17 cellular contexts compared by ENCODE assay signal in genomic region chr3:45528429-45528828, GRCh38.
DNase-seq lines count a peak whose midpoint lies in the region; ATAC-seq and TF ChIP-seq lines count a peak whose summit lies in the region.
"Had no signal": no experiment of that assay in that cellular context is flagged by ENCODE, and none has a peak within 500 bp of the region (broad histone marks: within the 10 kb centered on the region; RNA-seq: fewer than 3 reads in every experiment).

No MANE protein-coding gene starts in this region.

- no peaks in the 10 kb centered on the region for H3K9me2 ChIP-seq in SK-N-SH

- H3K9me3 Mint-ChIP-seq in activated CD8-positive, alpha-beta T cell treated with anti-CD3 and anti-CD28 coated beads for 36 hours, result no peaks in the 10 kb centered on the region
- H3K9me3 Mint-ChIP-seq in activated CD8-positive, alpha-beta T cell treated with anti-CD3 and anti-CD28 coated beads, Interleukin-2, amount 10 ng/mL, durations not matched to agents 7 days and 5 days (ENCODE audit: insufficient read depth), result no peaks in the 10 kb centered on the region
- H3K9me3 Mint-ChIP-seq: central memory CD8-positive, alpha-beta T cell; naive thymus-derived CD8-positive, alpha-beta T cell had no signal

- no peak for TF ChIP-seq CTCF in activated CD8-positive, alpha-beta T cell treated with anti-CD3 and anti-CD28 coated beads for 36 hours (IDR thresholded peaks at IDR 0.05)
- TF ChIP-seq CTCF in SK-N-SH (IDR thresholded peaks at IDR 0.05) (no peak), choroid plexus epithelial cell (conservative IDR thresholded peaks at IDR 0.05; ENCODE audit: low read depth, low read length) (no peak)

- no peaks in the 10 kb centered on the region for H3K27me3 ChIP-seq in SK-N-SH (ENCODE audit: insufficient read depth)
- H3K27me3 ChIP-seq: SJSA1 had no signal

- whole genome bisulfite sequencing in SK-N-SH (ENCODE audit: low lambda C conversion rate), result 21% methylated on average over 1 of the region's 1 CpG

- H3K4me3 Mint-ChIP-seq in activated CD8-positive, alpha-beta T cell treated with anti-CD3 and anti-CD28 coated beads for 36 hours, result no peak overlapping the region
- H3K4me3 Mint-ChIP-seq in activated CD8-positive, alpha-beta T cell treated with anti-CD3 and anti-CD28 coated beads, Interleukin-2, amount 10 ng/mL, durations not matched to agents 7 days and 5 days, result no peak overlapping the region
- H3K4me3 Mint-ChIP-seq: central memory CD8-positive, alpha-beta T cell; naive thymus-derived CD8-positive, alpha-beta T cell had no signal

- TF ChIP-seq RAD21 in SK-N-SH (IDR thresholded peaks at IDR 0.05; ENCODE audit: low read length), result no peak

- 0 out of 4 replicates have a peak, but pooled peaks cover 0 to 11% of the 10 kb centered on the region in 2 experiments for H3K4me1 ChIP-seq in SK-N-SH (ENCODE audit: control insufficient read depth in 1 of 2, insufficient read depth in 2 of 2, low read depth in 1 of 2, low read length in 1 of 2)

- POLR2A ChIA-PET in activated CD8-positive, alpha-beta T cell treated with anti-CD3 and anti-CD28 coated beads for 36 hours (lab: Charles Lee), result no interaction called here
- POLR2A ChIA-PET in activated CD8-positive, alpha-beta T cell treated with anti-CD3 and anti-CD28 coated beads, Interleukin-2, amount 10 ng/mL, durations not matched to agents 7 days and 5 days (lab: Charles Lee), result no interaction called here
- POLR2A ChIA-PET in SK-N-SH (lab: Yijun Ruan, JAX), result no interaction called here

- no peaks in the 10 kb centered on the region for H3K9me3 ChIP-seq in SK-N-SH
- H3K9me3 ChIP-seq: SJSA1 had no signal

- peaks cover 15% of the 10 kb centered on the region for H3K4me1 Mint-ChIP-seq in activated CD8-positive, alpha-beta T cell treated with anti-CD3 and anti-CD28 coated beads for 36 hours (ENCODE audit: low read depth)
- no peaks in the 10 kb centered on the region for H3K4me1 Mint-ChIP-seq in activated CD8-positive, alpha-beta T cell treated with anti-CD3 and anti-CD28 coated beads, Interleukin-2, amount 10 ng/mL, durations not matched to agents 7 days and 5 days (ENCODE audit: low read depth)
- H3K4me1 Mint-ChIP-seq: central memory CD8-positive, alpha-beta T cell had no signal

- CTCF ChIA-PET in activated CD8-positive, alpha-beta T cell treated with anti-CD3 and anti-CD28 coated beads for 36 hours (lab: Charles Lee), result interaction anchor here (1.8 kb wide), 1 partner anchor 128 kb away, joined by 4 read pairs; no protein-coding TSS in a partner anchor
- CTCF ChIA-PET in activated CD8-positive, alpha-beta T cell treated with anti-CD3 and anti-CD28 coated beads, Interleukin-2, amount 10 ng/mL, durations not matched to agents 7 days and 5 days (lab: Charles Lee), result interaction anchor here (1.2 to 1.9 kb wide), 3 partner anchors 128 to 487 kb away, joined by 3 to 4 read pairs (median 3); no protein-coding TSS in a partner anchor
- CTCF ChIA-PET in SK-N-SH (lab: Yijun Ruan, JAX), result interaction anchor here (0.7 to 2.2 kb wide), 3 partner anchors 17 to 400 kb away, joined by 3 to 7 read pairs (median 3); no protein-coding TSS in a partner anchor

- peak overlapping the region in 1 of 2 experiments; percentile 84; a peak in 2 of 4 replicates for H3K27ac ChIP-seq in SK-N-SH (ENCODE audit: low read depth in 2 of 2, low read length in 1 of 2)
- H3K27ac ChIP-seq: epithelial cell of prostate, SJSA1 had no signal

- H4K20me1 ChIP-seq in SK-N-SH (ENCODE audit: insufficient read depth), result no peaks in the 10 kb centered on the region

- 0 out of 2 replicates have a peak overlapping the region, but pooled peaks have one; percentile 13 for H3K4me2 ChIP-seq in SK-N-SH

- peak overlapping the region; percentile 7; the same call in 1 of the 2 replicates for H3K9ac ChIP-seq in SK-N-SH

- DNase-seq in activated CD8-positive, alpha-beta T cell treated with anti-CD3 and anti-CD28 coated beads for 36 hours, result peak; percentile 50
- no peak for DNase-seq in activated CD8-positive, alpha-beta T cell treated with anti-CD3 and anti-CD28 coated beads, Interleukin-2, amount 10 ng/mL, durations not matched to agents 7 days and 5 days
- no peak for DNase-seq in SK-N-SH
- peak; percentile 35 for DNase-seq in choroid plexus epithelial cell (ENCODE audit: low read depth)
- DNase-seq in stimulated activated CD4-positive, alpha-beta T cell treated with anti-CD3 and anti-CD28 coated beads, TNF-alpha, amount 100 ng/mL, for 48 hours (ENCODE audit: low read depth in 3 of 3), result peak in 2 of 3 donors; percentile 11 to 30
- no peak for DNase-seq in mesenteric fat pad (ENCODE audit: low spot score)
- DNase-seq in activated gamma-delta T cell treated with Interleukin-2 at 50 U/mL for 16 hours, result no peak
- DNase-seq: ACHN; hippocampal formation; naive thymus-derived CD8-positive, alpha-beta T cell; NCI-H2171 treated with DMSO at 0.1 percent for 48 hours; retina had no signal

- H2AFZ ChIP-seq in SK-N-SH (ENCODE audit: low read depth), result no peak overlapping the region

- peaks cover 20% of the 10 kb centered on the region for H3F3A ChIP-seq in SK-N-SH (replicated peaks; ENCODE audit: insufficient read depth)

- H3K36me3 ChIP-seq in SK-N-SH (replicated peaks in 1 of 2; ENCODE audit: control insufficient read depth in 1 of 2, insufficient read depth in 2 of 2, low read length in 1 of 2), result peaks cover 24 to 28% of the 10 kb centered on the region in 2 experiments

- peaks cover 21% of the 10 kb centered on the region for H3K36me3 Mint-ChIP-seq in activated CD8-positive, alpha-beta T cell treated with anti-CD3 and anti-CD28 coated beads for 36 hours (ENCODE audit: low read depth)
- peaks cover 12% of the 10 kb centered on the region for H3K36me3 Mint-ChIP-seq in activated CD8-positive, alpha-beta T cell treated with anti-CD3 and anti-CD28 coated beads, Interleukin-2, amount 10 ng/mL, durations not matched to agents 7 days and 5 days (ENCODE audit: low read depth)

- no peaks in the 10 kb centered on the region for H3K27me3 Mint-ChIP-seq in activated CD8-positive, alpha-beta T cell treated with anti-CD3 and anti-CD28 coated beads for 36 hours
- H3K27me3 Mint-ChIP-seq in activated CD8-positive, alpha-beta T cell treated with anti-CD3 and anti-CD28 coated beads, Interleukin-2, amount 10 ng/mL, durations not matched to agents 7 days and 5 days (ENCODE audit: low read depth), result no peaks in the 10 kb centered on the region
- H3K27me3 Mint-ChIP-seq: central memory CD8-positive, alpha-beta T cell; naive thymus-derived CD8-positive, alpha-beta T cell had no signal

- no peak overlapping the region for H3K27ac Mint-ChIP-seq in activated CD8-positive, alpha-beta T cell treated with anti-CD3 and anti-CD28 coated beads for 36 hours
- no peak overlapping the region for H3K27ac Mint-ChIP-seq in activated CD8-positive, alpha-beta T cell treated with anti-CD3 and anti-CD28 coated beads, Interleukin-2, amount 10 ng/mL, durations not matched to agents 7 days and 5 days

- peak; percentile 53 for ATAC-seq in activated CD8-positive, alpha-beta T cell treated with anti-CD3 and anti-CD28 coated beads for 36 hours
- no peak for ATAC-seq in activated CD8-positive, alpha-beta T cell treated with anti-CD3 and anti-CD28 coated beads, Interleukin-2, amount 10 ng/mL, durations not matched to agents 7 days and 5 days
- no peak for ATAC-seq in GM19395 (IDR thresholded peaks at IDR 0.05; ENCODE audit: unreplicated experiment)
- ATAC-seq: left lobe of liver; naive thymus-derived CD8-positive, alpha-beta T cell had no signal

- H3K79me2 ChIP-seq in SK-N-SH (ENCODE audit: insufficient read depth), result no peaks in the 10 kb centered on the region

- no peak overlapping the region for H3K4me3 ChIP-seq in SK-N-SH (ENCODE audit: low read depth in 2 of 2, low read length in 1 of 2)
- no peak overlapping the region for H3K4me3 ChIP-seq in choroid plexus epithelial cell (ENCODE audit: low read depth, low read length)
- H3K4me3 ChIP-seq: SJSA1 had no signal

- TF ChIP-seq EP300 in SK-N-SH (IDR thresholded peaks at IDR 0.05; ENCODE audit: borderline replicate concordance in 1 of 2, low read depth in 1 of 2, low read length in 1 of 2), result peak; percentile 10 to 68; a peak in 1 of 4 replicates

- intact Hi-C loops in activated CD8-positive, alpha-beta T cell treated with anti-CD3 and anti-CD28 coated beads for 36 hours (cut with micrococcal nuclease), result no loop called here

TF ChIP-seq in SK-N-SH, 30 proteins besides CTCF, POLR2A, EP300 and RAD21:
- TF ChIP-seq TCF12 (IDR thresholded peaks at IDR 0.05) (peak; percentile 83), POLR2AphosphoS5 (IDR thresholded peaks at IDR 0.05; ENCODE audit: low read depth, low read length) (peak; percentile 35; the same call in 1 of the 2 replicates), JUND (IDR thresholded peaks at IDR 0.05) (peak; percentile 77), IRF3 (IDR thresholded peaks at IDR 0.05; ENCODE audit: low read depth, low read length) (no peak), TEAD4 (IDR thresholded peaks at IDR 0.05; ENCODE audit: borderline replicate concordance, insufficient read depth) (no peak), PBX3 (IDR thresholded peaks at IDR 0.05) (peak; percentile 72), GATA2 (CRISPR knock-in tag; IDR thresholded peaks at IDR 0.05) (no peak), FOSL2 (IDR thresholded peaks at IDR 0.05; ENCODE audit: borderline replicate concordance, low read depth) (peak; percentile 83), NFIC (IDR thresholded peaks at IDR 0.05; ENCODE audit: borderline replicate concordance) (peak; percentile 39; the same call in 1 of the 2 replicates)

Comparison
In these comparisons a context has a peak if more than half of its experiments do, and no peak if none do; other contexts are left out.
1. DNase-seq: peak in activated CD8-positive, alpha-beta T cell treated with anti-CD3 and anti-CD28 coated beads for 36 hours (single experiment), choroid plexus epithelial cell (single experiment) and stimulated activated CD4-positive, alpha-beta T cell treated with anti-CD3 and anti-CD28 coated beads, TNF-alpha, amount 100 ng/mL, for 48 hours (2 of 3); none in activated CD8-positive, alpha-beta T cell treated with anti-CD3 and anti-CD28 coated beads, Interleukin-2, amount 10 ng/mL, durations not matched to agents 7 days and 5 days (single experiment), SK-N-SH (single experiment), mesenteric fat pad (single experiment) and activated gamma-delta T cell treated with Interleukin-2 at 50 U/mL for 16 hours (single experiment).